In genomic region chr15:45618813-45619212, GRCh38 we compare ENCODE assay signal across 12 cellular contexts. TPM values are rescaled to one million over a fixed set of nuclear protein-coding genes. Genes with fewer than 3 reads are reported as not detected.
DNase-seq lines count a peak whose midpoint lies in the region; ATAC-seq and TF ChIP-seq lines count a peak whose summit lies in the region.
"Had no signal": no experiment of that assay in that cellular context is flagged by ENCODE, and none has a peak within 500 bp of the region (broad histone marks: within the 10 kb centered on the region; RNA-seq: fewer than 3 reads in every experiment).

No MANE protein-coding gene starts in this region.

- DNase-seq in NCI-H1694 (lab: John Stamatoyannopoulos, UW), result peak; percentile 12
- DNase-seq in NCI-H1694 treated with DMSO at 0.1 percent for 48 hours (lab: John Stamatoyannopoulos, UW), result no peak
- peak; percentile 57 for DNase-seq in NCI-H748 treated with DMSO at 0.1 percent for 48 hours (lab: John Stamatoyannopoulos, UW)
- DNase-seq in glutamatergic neuron, result peak; percentile 24
- DNase-seq in KBM-7, result no peak
- no peak for DNase-seq in anterior cingulate cortex (lab: John Stamatoyannopoulos, UW)
- DNase-seq: EL, trophoblast cell had no signal

- H3K9me3 Mint-ChIP-seq in glutamatergic neuron (ENCODE audit: unreplicated experiment), result peaks cover 1% of the 10 kb centered on the region
- H3K9me3 Mint-ChIP-seq: activated naive CD4-positive, alpha-beta T cell treated with anti-CD3 and anti-CD28 coated beads, Interleukin-2, amount 50 U/mL, for 24 hours had no signal

- H3K27me3 Mint-ChIP-seq in glutamatergic neuron (ENCODE audit: unreplicated experiment), result peaks cover 2% of the 10 kb centered on the region
- H3K27me3 Mint-ChIP-seq: activated naive CD4-positive, alpha-beta T cell treated with anti-CD3 and anti-CD28 coated beads, Interleukin-2, amount 50 U/mL, for 24 hours had no signal

- no peak overlapping the region for H3K4me3 Mint-ChIP-seq in glutamatergic neuron (ENCODE audit: unreplicated experiment)
- H3K4me3 Mint-ChIP-seq: activated naive CD4-positive, alpha-beta T cell treated with anti-CD3 and anti-CD28 coated beads, Interleukin-2, amount 50 U/mL, for 24 hours had no signal

- H3K36me3 Mint-ChIP-seq in glutamatergic neuron (ENCODE audit: unreplicated experiment), result peaks cover 6% of the 10 kb centered on the region
- H3K36me3 Mint-ChIP-seq: activated naive CD4-positive, alpha-beta T cell treated with anti-CD3 and anti-CD28 coated beads, Interleukin-2, amount 50 U/mL, for 24 hours had no signal

- in situ Hi-C loops in KBM-7 (cut with MboI; ENCODE audit: low pct_unique_long_range_greater_than_20kb, low sequenced_read_pairs), result loop anchor here (10.0 to 25.0 kb wide), 2 partner anchors 164 to 457 kb away; no protein-coding TSS in a partner anchor

- H3K4me3 ChIP-seq in GM12875 (ENCODE audit: low read depth, low read length), result no peak overlapping the region
- H3K4me3 ChIP-seq: A549 had no signal

- no peak for ATAC-seq in GM19023 (IDR thresholded peaks at IDR 0.05; ENCODE audit: unreplicated experiment)

- peak; percentile 44; the same call in 1 of the 2 replicates for TF ChIP-seq CTCF in GM12875 (IDR thresholded peaks at IDR 0.05; ENCODE audit: borderline replicate concordance, insufficient read depth, low read depth, low read length)
- no peak for TF ChIP-seq CTCF in glutamatergic neuron (IDR thresholded peaks at IDR 0.05; ENCODE audit: partially characterized antibody, unreplicated experiment)

- no peaks in the 10 kb centered on the region for H3K4me1 Mint-ChIP-seq in glutamatergic neuron (ENCODE audit: low read depth, unreplicated experiment)
- H3K4me1 Mint-ChIP-seq: activated naive CD4-positive, alpha-beta T cell treated with anti-CD3 and anti-CD28 coated beads, Interleukin-2, amount 50 U/mL, for 24 hours had no signal

- no peak overlapping the region for H3K27ac Mint-ChIP-seq in glutamatergic neuron (ENCODE audit: unreplicated experiment)
- H3K27ac Mint-ChIP-seq: activated naive CD4-positive, alpha-beta T cell treated with anti-CD3 and anti-CD28 coated beads, Interleukin-2, amount 50 U/mL, for 24 hours had no signal

RNA-seq across cellular contexts. Expression of gene SQOR, which starts 16.0 kb away (rescaled TPM):
- total RNA-seq in glutamatergic neuron (ENCODE audit: unreplicated experiment), result not detected

RNA-seq across cellular contexts. Expression of gene BLOC1S6, which starts 31.6 kb away (rescaled TPM):
- 38.7 TPM for total RNA-seq in glutamatergic neuron (ENCODE audit: unreplicated experiment)

Comparison
In these comparisons a context has a peak if more than half of its experiments do, and no peak if none do; other contexts are left out.
1. DNase-seq: peak in NCI-H1694 (single experiment), NCI-H748 treated with DMSO at 0.1 percent for 48 hours (single experiment) and glutamatergic neuron (single experiment); none in NCI-H1694 treated with DMSO at 0.1 percent for 48 hours (single experiment), KBM-7 (single experiment) and anterior cingulate cortex (0 of 58).